In genomic region chr10:27614776-27615175, GRCh38 we compare ENCODE assay signal across 1 cellular context.
TF ChIP-seq lines count a peak whose summit lies in the region.

No MANE protein-coding gene starts in this region.

TF ChIP-seq in H1, 55 proteins besides CTCF, POLR2A, EP300 and RAD21:
- TF ChIP-seq SP1 (IDR thresholded peaks at IDR 0.05; ENCODE audit: low read depth, low read length) (peak; percentile 37; the same call in 1 of the 2 replicates), TAF7 (optimal IDR thresholded peaks at IDR 0.05; ENCODE audit: borderline replicate concordance, low read depth, low read length) (no peak), TEAD4 (IDR thresholded peaks at IDR 0.05; ENCODE audit: low read depth, low read length) (peak; percentile 73)
